Comparison of ENCODE assay signal across 30 cellular contexts in the genomic region with DNA sequence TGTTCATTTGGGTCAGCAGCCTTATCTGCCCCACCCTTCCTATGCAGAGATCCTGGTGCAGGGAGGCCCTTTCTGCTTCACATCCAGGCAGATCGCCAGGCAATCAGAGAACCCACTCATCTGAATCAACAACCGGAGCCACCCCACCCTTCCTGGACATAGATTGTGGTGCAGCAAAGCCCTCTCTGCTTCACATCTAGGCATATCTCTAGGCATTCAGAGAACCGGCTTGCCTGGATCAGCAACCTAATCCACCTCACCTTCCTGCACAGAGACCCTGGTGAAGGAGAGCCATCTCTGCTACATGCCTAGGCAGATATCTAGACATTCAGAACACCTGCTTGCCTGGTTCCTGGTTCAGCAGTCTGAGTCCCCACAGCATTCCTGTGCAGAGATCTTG.
"Had no signal": no experiment of that assay in that cellular context is flagged by ENCODE, and none has a peak within 500 bp of the region (broad histone marks: within the 10 kb centered on the region; RNA-seq: fewer than 3 reads in every experiment).

No MANE protein-coding gene starts in this region.

- H3K36me3 ChIP-seq: brain microvascular endothelial cell, SJCRH30, WERI-Rb-1 had no signal

- H3K4me3 ChIP-seq: PC-9, SJCRH30, SK-N-MC had no signal

- H3K4me1 ChIP-seq: SJCRH30 had no signal

- DNase-seq: activated CD4-positive, alpha-beta memory T cell treated with anti-CD3 and anti-CD28 coated beads, Interleukin-2, amount 10 ng/mL, durations not matched to agents 7 days and 5 days; activated CD4-positive, alpha-beta T cell treated with anti-CD3 and anti-CD28 coated beads for 1 hour; activated CD4-positive, alpha-beta T cell treated with anti-CD3 and anti-CD28 coated beads for 48 hours; activated CD4-positive, CD25-positive, alpha-beta regulatory T cell; activated CD8-positive, alpha-beta memory T cell treated with anti-CD3 and anti-CD28 coated beads for 24 hours; activated CD8-positive, alpha-beta memory T cell treated with anti-CD3 and anti-CD28 coated beads, Interleukin-2, amount 10 ng/mL, durations not matched to agents 7 days and 5 days; activated CD8-positive, alpha-beta memory T cell treated with anti-CD3 and anti-CD28 coated beads, Interleukin-2, amount 50 U/mL, for 48 hours; activated effector memory CD4-positive, alpha-beta T cell treated with Interleukin-2 at 50 U/mL for 16 hours; activated naive CD4-positive, alpha-beta T cell treated with anti-CD3 and anti-CD28 coated beads, Interleukin-2, amount 10 ng/mL, durations not matched to agents 7 days and 5 days; activated naive CD8-positive, alpha-beta T cell treated with anti-CD3 and anti-CD28 coated beads, Interleukin-2, amount 50 U/mL, for 24 hours; activated T-cell treated with anti-CD3 and anti-CD28 coated beads, Interleukin-2, amount 50 U/mL, for 48 hours; anterior cingulate cortex; brain microvascular endothelial cell; NCI-H1048; NCI-H1105 treated with DMSO at 0.1 percent for 48 hours; NCI-H1436 treated with DMSO at 0.1 percent for 48 hours; NCI-H1694 treated with DMSO at 0.1 percent for 48 hours; NCI-H2029 treated with DMSO at 0.1 percent for 48 hours; NCI-H2107; NCI-H2171; NCI-H510A; NCI-H526; NCI-H748 treated with DMSO at 0.1 percent for 48 hours; NK-92 treated with Interleukin-12 subunit alpha and Interleukin-12 subunit beta, amount 100 ng/mL, for 24 hours; PC-9; SHP77; SJCRH30; T1000; WERI-Rb-1 had no signal

- ATAC-seq: activated CD8-positive, alpha-beta memory T cell treated with anti-CD3 and anti-CD28 coated beads, Interleukin-2, amount 10 ng/mL, durations not matched to agents 7 days and 5 days; activated naive CD8-positive, alpha-beta T cell treated with anti-CD3 and anti-CD28 coated beads, Interleukin-2, amount 50 U/mL, for 24 hours had no signal

- H3K9me3 ChIP-seq: SJCRH30 had no signal

- H3K27me3 ChIP-seq: brain microvascular endothelial cell, SJCRH30 had no signal

- H3K27ac ChIP-seq: brain microvascular endothelial cell, PC-9, SJCRH30, SK-N-MC, WERI-Rb-1 had no signal
